Comparison of ENCODE assay signal across 17 cellular contexts in the genomic region with DNA sequence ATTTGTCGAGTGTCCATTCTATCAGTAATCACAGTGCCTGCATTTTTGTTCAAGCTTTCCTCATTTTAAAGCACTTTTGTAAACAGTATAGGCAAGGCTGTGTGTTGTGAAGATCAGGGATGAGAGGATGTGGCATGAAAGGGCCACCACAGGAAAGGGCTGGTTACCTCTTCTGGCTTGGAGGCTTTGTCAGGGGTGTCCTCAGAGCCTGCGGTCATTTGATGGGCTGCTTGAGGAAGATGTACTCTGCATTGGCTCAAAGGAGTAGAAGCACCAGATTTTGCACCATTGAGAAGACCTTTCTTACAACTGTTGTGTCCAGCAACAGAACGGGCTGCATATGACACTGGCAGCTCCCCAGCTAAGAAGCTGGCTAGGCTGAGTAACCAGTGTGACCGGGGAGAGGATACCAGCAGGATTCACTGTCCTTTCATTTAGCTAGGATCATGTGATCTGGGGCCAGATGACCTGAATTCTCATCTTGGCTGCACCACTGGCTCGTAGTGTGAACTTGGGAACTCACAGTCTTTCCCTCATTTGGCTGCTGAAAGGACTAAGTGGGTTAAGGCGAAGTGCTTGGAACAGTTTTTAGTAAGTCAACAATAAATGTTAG.
DNase-seq lines count a peak whose midpoint lies in the region; ATAC-seq and TF ChIP-seq lines count a peak whose summit lies in the region.
"Had no signal": no experiment of that assay in that cellular context is flagged by ENCODE, and none has a peak within 500 bp of the region (broad histone marks: within the 10 kb centered on the region; RNA-seq: fewer than 3 reads in every experiment).

No MANE protein-coding gene starts in this region.

- no peaks in the 10 kb centered on the region for H3K27me3 Mint-ChIP-seq in CD4-positive, alpha-beta T cell
- peaks cover 0 to 5% of the 10 kb centered on the region in 2 donors for H3K27me3 Mint-ChIP-seq in CD4-positive, alpha-beta memory T cell

- CTCF ChIA-PET in CD4-positive, alpha-beta T cell (lab: Charles Lee): no interaction called here
- CTCF ChIA-PET in CD4-positive, alpha-beta memory T cell (lab: Charles Lee; ENCODE audit: partially characterized antibody): interaction anchor here (1.6 to 3.7 kb wide), 4 partner anchors 10 to 413 kb away, joined by 3 to 14 read pairs (median 4); no protein-coding TSS in a partner anchor

- peak overlapping the region; percentile 13 for H3K4me3 Mint-ChIP-seq in CD4-positive, alpha-beta T cell
- H3K4me3 Mint-ChIP-seq in CD4-positive, alpha-beta memory T cell: peak overlapping the region in 6 of 8 donors; percentile 42 to 68 (median 58)

- no peak for TF ChIP-seq CTCF in CD4-positive, alpha-beta T cell (IDR thresholded peaks at IDR 0.05)

- no peaks in the 10 kb centered on the region for H3K9me3 ChIP-seq in CD4-positive, alpha-beta T cell (ENCODE audit: control insufficient read depth, low read length)
- H3K9me3 ChIP-seq in CD4-positive, alpha-beta memory T cell (ENCODE audit: control insufficient read depth in 1 of 2, low read length in 2 of 2): no peaks in the 10 kb centered on the region
- H3K9me3 ChIP-seq: SJSA1 had no signal

- H3K9me3 Mint-ChIP-seq in CD4-positive, alpha-beta T cell: peaks cover 3% of the 10 kb centered on the region
- H3K9me3 Mint-ChIP-seq in CD4-positive, alpha-beta memory T cell: peaks cover 0 to 2% (median 0%) of the 10 kb centered on the region in 8 donors

- intact Hi-C loops in CD4-positive, alpha-beta T cell (cut with DNase I, micrococcal nuclease): no loop called here
- intact Hi-C loops in CD4-positive, alpha-beta memory T cell (cut with micrococcal nuclease): no loop called here

- peaks cover 28% of the 10 kb centered on the region for H3K4me1 ChIP-seq in CD4-positive, alpha-beta memory T cell (ENCODE audit: insufficient read depth, low read length)
- H3K4me1 ChIP-seq: SJSA1 had no signal

- peak; percentile 37 for ATAC-seq in CD4-positive, alpha-beta T cell (ENCODE audit: poor library complexity)
- ATAC-seq in GM21529 (IDR thresholded peaks at IDR 0.05; ENCODE audit: unreplicated experiment): no peak

- H3K27ac Mint-ChIP-seq in CD4-positive, alpha-beta T cell: no peak overlapping the region
- H3K27ac Mint-ChIP-seq in CD4-positive, alpha-beta memory T cell: peak overlapping the region; percentile 19 to 83 (median 61)

- peaks cover 34% of the 10 kb centered on the region for H3K4me1 Mint-ChIP-seq in CD4-positive, alpha-beta T cell (ENCODE audit: low read depth)
- peaks cover 28 to 59% (median 39%) of the 10 kb centered on the region in 4 donors for H3K4me1 Mint-ChIP-seq in CD4-positive, alpha-beta memory T cell

- no peak for DNase-seq in CD4-positive, alpha-beta T cell
- peak in 1 of 5 donors; percentile 11 for DNase-seq in CD4-positive, alpha-beta memory T cell
- DNase-seq in central memory CD4-positive, alpha-beta T cell: peak; percentile 19
- peak; percentile 2 for DNase-seq in midbrain (lab: John Stamatoyannopoulos, UW)
- DNase-seq in NCI-H2029 treated with DMSO at 0.1 percent for 48 hours (lab: John Stamatoyannopoulos, UW): no peak
- no peak for DNase-seq in NCI-H1694 treated with DMSO at 0.1 percent for 48 hours (lab: John Stamatoyannopoulos, UW)
- DNase-seq in DMS153 (lab: John Stamatoyannopoulos, UW): no peak
- DNase-seq: DMS79 treated with DMSO at 0.1 percent for 48 hours, HCEC 1CT, IMR-90, Karpas-422, NCI-H1105 treated with DMSO at 0.1 percent for 48 hours, NCI-H187, NCI-H446, RPMI8226 had no signal

- no peak overlapping the region for H3K27ac ChIP-seq in CD4-positive, alpha-beta T cell (ENCODE audit: low read depth, low read length)
- no peak overlapping the region for H3K27ac ChIP-seq in CD4-positive, alpha-beta memory T cell (ENCODE audit: low read depth, low read length)
- H3K27ac ChIP-seq: SJSA1 had no signal

- H3K4me3 ChIP-seq in CD4-positive, alpha-beta memory T cell (ENCODE audit: low read length in 2 of 2): no peak overlapping the region
- H3K4me3 ChIP-seq: SJSA1 had no signal

- POLR2A ChIA-PET in CD4-positive, alpha-beta T cell (lab: Charles Lee): interaction anchor here (1.1 kb wide), 1 partner anchor 10 kb away, joined by 5 read pairs; no protein-coding TSS in a partner anchor
- POLR2A ChIA-PET in CD4-positive, alpha-beta memory T cell (lab: Charles Lee; ENCODE audit: partially characterized antibody): interaction anchor here (0.7 to 2.5 kb wide), 2 partner anchors 10 to 56 kb away, joined by 3 to 12 read pairs; no protein-coding TSS in a partner anchor

- H3K36me3 Mint-ChIP-seq in CD4-positive, alpha-beta T cell (ENCODE audit: low read depth): no peaks in the 10 kb centered on the region
- H3K36me3 Mint-ChIP-seq in CD4-positive, alpha-beta memory T cell: peaks cover 0 to 3% of the 10 kb centered on the region in 2 donors

- no peaks in the 10 kb centered on the region for H3K36me3 ChIP-seq in CD4-positive, alpha-beta memory T cell (ENCODE audit: insufficient read depth, low read length)
- H3K36me3 ChIP-seq: SJSA1 had no signal

- H3K27me3 ChIP-seq in CD4-positive, alpha-beta T cell (ENCODE audit: control insufficient read depth, insufficient read depth, low read length): no peaks in the 10 kb centered on the region
- H3K27me3 ChIP-seq in CD4-positive, alpha-beta memory T cell (ENCODE audit: insufficient read depth, low read length): no peaks in the 10 kb centered on the region
- H3K27me3 ChIP-seq: SJSA1 had no signal

Comparison
In these comparisons a context has a peak if more than half of its experiments do, and no peak if none do; other contexts are left out.
1. DNase-seq: peak in central memory CD4-positive, alpha-beta T cell (single experiment) and midbrain (single experiment); none in CD4-positive, alpha-beta T cell (0 of 10), NCI-H2029 treated with DMSO at 0.1 percent for 48 hours (single experiment), NCI-H1694 treated with DMSO at 0.1 percent for 48 hours (single experiment) and DMS153 (single experiment).